Comparison of ENCODE assay signal across 1 cellular context in the genomic region with DNA sequence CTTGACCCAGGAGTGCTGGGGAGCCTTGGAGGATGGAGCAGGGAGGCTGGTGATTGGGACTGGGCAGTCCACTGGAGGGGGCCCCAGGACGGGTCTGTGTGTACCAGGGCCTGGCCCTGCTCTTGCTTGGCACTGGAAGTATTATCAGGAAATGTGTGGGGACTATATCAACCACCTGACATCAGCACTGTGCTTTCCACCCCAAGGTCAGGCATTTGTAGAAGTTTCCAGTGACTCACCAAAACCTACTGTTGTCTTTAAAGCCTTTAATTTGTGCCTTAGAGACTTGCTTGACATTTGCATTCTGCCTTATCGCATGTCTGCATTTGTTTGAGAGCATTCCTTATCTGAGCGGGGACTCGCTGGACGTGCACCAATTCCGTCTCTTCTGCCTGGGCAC.
TF ChIP-seq lines count a peak whose summit lies in the region.

No MANE protein-coding gene starts in this region.

TF ChIP-seq in endothelial cell of umbilical vein, 7 proteins besides CTCF, POLR2A, EP300 and RAD21 (continued from another document):
- TF ChIP-seq JUN (IDR thresholded peaks at IDR 0.05; ENCODE audit: borderline replicate concordance, insufficient read depth, insufficient read length, low read depth), result peak; percentile 87
- TF ChIP-seq MYC (IDR thresholded peaks at IDR 0.05; ENCODE audit: low read depth, low read length), result no peak
- TF ChIP-seq GATA2 (IDR thresholded peaks at IDR 0.05; ENCODE audit: insufficient read depth, insufficient read length, low read depth, low read length), result peak; percentile 69
TF ChIP-seq in endothelial cell of umbilical vein: peak in this region for 4.
